In the genomic region with DNA sequence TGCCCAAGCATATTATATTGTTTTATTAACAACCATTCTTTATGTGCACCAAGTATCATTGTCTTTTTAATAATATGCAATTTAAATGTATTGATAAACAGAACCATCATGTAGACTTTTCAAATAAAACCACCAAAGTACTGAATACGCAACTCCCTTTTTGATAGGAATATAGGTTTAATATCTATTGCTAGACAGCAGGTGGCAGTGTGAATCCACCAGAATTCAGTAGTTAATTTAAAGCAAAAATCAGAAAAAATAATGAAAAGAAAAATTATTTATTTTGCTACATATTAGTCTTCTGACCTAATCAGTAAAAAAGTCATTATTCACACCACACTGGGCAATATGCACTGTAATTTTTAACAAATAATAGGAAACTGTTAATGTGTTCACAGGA, we compare ENCODE assay signal across 2 cellular contexts.
TF ChIP-seq lines count a peak whose summit lies in the region.

No MANE protein-coding gene starts in this region.

TF ChIP-seq in GM12878, 131 proteins besides CTCF, POLR2A, EP300 and RAD21 (continued from another document):
- TF ChIP-seq BCLAF1 (IDR thresholded peaks at IDR 0.05) (no peak), SMC3 (IDR thresholded peaks at IDR 0.05; ENCODE audit: borderline replicate concordance, low read length) (peak; percentile 36; the same call in 1 of the 2 replicates)

TF ChIP-seq in neural cell, 6 proteins besides CTCF, POLR2A, EP300 and RAD21 (continued from another document):
- TF ChIP-seq, protein P1, sequence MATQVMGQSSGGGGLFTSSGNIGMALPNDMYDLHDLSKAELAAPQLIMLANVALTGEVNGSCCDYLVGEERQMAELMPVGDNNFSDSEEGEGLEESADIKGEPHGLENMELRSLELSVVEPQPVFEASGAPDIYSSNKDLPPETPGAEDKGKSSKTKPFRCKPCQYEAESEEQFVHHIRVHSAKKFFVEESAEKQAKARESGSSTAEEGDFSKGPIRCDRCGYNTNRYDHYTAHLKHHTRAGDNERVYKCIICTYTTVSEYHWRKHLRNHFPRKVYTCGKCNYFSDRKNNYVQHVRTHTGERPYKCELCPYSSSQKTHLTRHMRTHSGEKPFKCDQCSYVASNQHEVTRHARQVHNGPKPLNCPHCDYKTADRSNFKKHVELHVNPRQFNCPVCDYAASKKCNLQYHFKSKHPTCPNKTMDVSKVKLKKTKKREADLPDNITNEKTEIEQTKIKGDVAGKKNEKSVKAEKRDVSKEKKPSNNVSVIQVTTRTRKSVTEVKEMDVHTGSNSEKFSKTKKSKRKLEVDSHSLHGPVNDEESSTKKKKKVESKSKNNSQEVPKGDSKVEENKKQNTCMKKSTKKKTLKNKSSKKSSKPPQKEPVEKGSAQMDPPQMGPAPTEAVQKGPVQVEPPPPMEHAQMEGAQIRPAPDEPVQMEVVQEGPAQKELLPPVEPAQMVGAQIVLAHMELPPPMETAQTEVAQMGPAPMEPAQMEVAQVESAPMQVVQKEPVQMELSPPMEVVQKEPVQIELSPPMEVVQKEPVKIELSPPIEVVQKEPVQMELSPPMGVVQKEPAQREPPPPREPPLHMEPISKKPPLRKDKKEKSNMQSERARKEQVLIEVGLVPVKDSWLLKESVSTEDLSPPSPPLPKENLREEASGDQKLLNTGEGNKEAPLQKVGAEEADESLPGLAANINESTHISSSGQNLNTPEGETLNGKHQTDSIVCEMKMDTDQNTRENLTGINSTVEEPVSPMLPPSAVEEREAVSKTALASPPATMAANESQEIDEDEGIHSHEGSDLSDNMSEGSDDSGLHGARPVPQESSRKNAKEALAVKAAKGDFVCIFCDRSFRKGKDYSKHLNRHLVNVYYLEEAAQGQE (IDR thresholded peaks at IDR 0.05; ENCODE audit: borderline replicate concordance), result no peak
- TF ChIP-seq TAF1 (IDR thresholded peaks at IDR 0.05; ENCODE audit: low read depth) (no peak), EZH2 (IDR thresholded peaks at IDR 0.05; ENCODE audit: borderline replicate concordance, insufficient read depth, low read length, poor library complexity, severe bottlenecking) (no peak), SMC3 (conservative IDR thresholded peaks at IDR 0.05; ENCODE audit: poor library complexity) (peak; percentile 81)
